In the genomic region with DNA sequence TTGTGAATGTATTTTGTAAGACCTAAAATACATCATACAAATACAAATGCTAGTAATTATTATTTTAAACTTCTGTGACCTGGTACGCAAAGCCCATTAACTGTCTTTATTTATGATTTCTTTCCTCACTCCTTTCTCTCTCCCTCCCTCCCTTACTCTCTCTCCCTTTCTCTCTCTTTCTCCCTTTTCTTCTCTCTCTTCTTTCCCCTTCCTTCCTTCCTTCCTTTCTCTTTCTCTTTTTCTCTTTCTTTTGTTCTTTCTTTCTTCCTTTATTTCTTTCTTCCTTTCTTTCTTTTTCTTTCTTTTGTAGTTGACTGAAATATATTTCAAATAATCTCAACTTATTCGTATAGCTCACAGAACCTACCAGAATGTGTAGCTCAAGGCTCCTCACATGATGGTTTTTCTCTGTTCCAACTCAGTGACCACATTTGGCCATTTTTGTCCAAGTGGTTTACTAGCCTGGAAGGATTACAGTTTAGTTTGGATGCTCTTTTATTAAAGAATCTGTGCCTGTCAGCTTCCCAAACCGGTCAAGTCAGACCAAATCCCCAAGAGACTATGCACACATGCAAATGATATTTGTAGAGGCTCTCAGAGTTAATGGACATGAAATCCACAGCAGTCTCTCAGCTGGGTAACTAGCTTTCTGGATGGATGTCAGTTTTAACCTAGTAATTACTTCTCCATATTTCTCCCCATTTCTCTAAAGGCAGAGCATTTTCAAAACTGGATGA, we compare ENCODE assay signal across 19 cellular contexts.
DNase-seq lines count a peak whose midpoint lies in the region; ATAC-seq, FAIRE-seq and TF ChIP-seq lines count a peak whose summit lies in the region.
"Had no signal": no experiment of that assay in that cellular context is flagged by ENCODE, and none has a peak within 500 bp of the region (broad histone marks: within the 10 kb centered on the region; RNA-seq: fewer than 3 reads in every experiment).

No MANE protein-coding gene starts in this region.

- H3K9me3 ChIP-seq in small intestine (ENCODE audit: control insufficient read depth, low read depth): no peaks in the 10 kb centered on the region
- H3K9me3 ChIP-seq: SJCRH30 had no signal

- no peak for ATAC-seq in HG03175 (IDR thresholded peaks at IDR 0.05; ENCODE audit: unreplicated experiment)

- H3K36me3 ChIP-seq in small intestine (ENCODE audit: control insufficient read depth in 2 of 2, insufficient read depth in 2 of 2, low read length in 2 of 2): no peaks in the 10 kb centered on the region
- H3K36me3 ChIP-seq: SJCRH30 had no signal

- peaks cover 7% of the 10 kb centered on the region for H3K9me3 Mint-ChIP-seq in glutamatergic neuron (ENCODE audit: unreplicated experiment)

- H3K27me3 Mint-ChIP-seq in glutamatergic neuron (ENCODE audit: unreplicated experiment): no peaks in the 10 kb centered on the region
- H3K27me3 Mint-ChIP-seq: activated CD4-positive, alpha-beta memory T cell treated with anti-CD3 and anti-CD28 coated beads for 36 hours had no signal

- no peak for TF ChIP-seq CTCF in AG09309 (IDR thresholded peaks at IDR 0.05; ENCODE audit: control insufficient read depth, insufficient read depth, low read depth, low read length, missing control alignments)
- TF ChIP-seq CTCF in VCaP (conservative IDR thresholded peaks at IDR 0.05): no peak
- no peak for TF ChIP-seq CTCF in glutamatergic neuron (IDR thresholded peaks at IDR 0.05; ENCODE audit: partially characterized antibody, unreplicated experiment)

- H3K4me3 Mint-ChIP-seq in glutamatergic neuron (ENCODE audit: unreplicated experiment): peak overlapping the region; percentile 11
- H3K4me3 Mint-ChIP-seq: activated CD4-positive, alpha-beta memory T cell treated with anti-CD3 and anti-CD28 coated beads for 36 hours; mesothelial cell of epicardium had no signal

- H3K4me1 ChIP-seq in small intestine (ENCODE audit: control insufficient read depth in 2 of 2, insufficient read depth in 1 of 2, low read depth in 1 of 2, low read length in 1 of 2): no peaks in the 10 kb centered on the region
- H3K4me1 ChIP-seq: SJCRH30 had no signal

- no peak for TF ChIP-seq POLR2A in H54 (IDR thresholded peaks at IDR 0.05; ENCODE audit: low read depth, low read length)

- peak overlapping the region; percentile 36 for H3K27ac Mint-ChIP-seq in glutamatergic neuron (ENCODE audit: unreplicated experiment)
- H3K27ac Mint-ChIP-seq: activated CD4-positive, alpha-beta memory T cell treated with anti-CD3 and anti-CD28 coated beads for 36 hours; mesothelial cell of epicardium had no signal

- FAIRE-seq in H54 (lab: Jason Lieb, UNC) (no peak), small intestine (lab: Jason Lieb, UNC) (no peak)
- FAIRE-seq: islet of Langerhans, TTC549 had no signal

- DNase-seq in AG09309 (ENCODE audit: low read depth): peak; percentile 85
- peak; percentile 93 for DNase-seq in LHCN-M2 (ENCODE audit: low read depth)
- DNase-seq in glutamatergic neuron: no peak
- DNase-seq in NCI-H82 (lab: John Stamatoyannopoulos, UW): no peak
- no peak for DNase-seq in H54 (ENCODE audit: insufficient read length, low spot score)
- DNase-seq in small intestine: no peak
- DNase-seq: activated CD4-positive, alpha-beta memory T cell treated with anti-CD3 and anti-CD28 coated beads for 36 hours; amniotic stem cell; DMS 273 treated with DMSO at 0.1 percent for 48 hours; effector CD8-positive, alpha-beta T cell; NCI-H2029; SJCRH30 had no signal

- H3K27ac ChIP-seq in VCaP: peak overlapping the region; percentile 63
- H3K27ac ChIP-seq in small intestine (ENCODE audit: low read depth in 1 of 2, low read length in 1 of 2): no peak overlapping the region
- H3K27ac ChIP-seq: HL-60, KMS-11, SJCRH30 had no signal

- 63 to 71% (median 68%) methylated on average over 3 of the region's 3 CpGs for WGBS in small intestine, 3 donors

- no peaks in the 10 kb centered on the region for H3K27me3 ChIP-seq in small intestine (ENCODE audit: control insufficient read depth in 2 of 2, insufficient read depth in 2 of 2, low read length in 2 of 2)

- H3K4me3 ChIP-seq in AG09309 (ENCODE audit: control insufficient read depth, low read depth, low read length): no peak overlapping the region
- no peak overlapping the region for H3K4me3 ChIP-seq in small intestine (ENCODE audit: low read depth in 1 of 2, low read length in 2 of 2)
- H3K4me3 ChIP-seq: SJCRH30 had no signal

- peaks cover 25% of the 10 kb centered on the region for H3K4me1 Mint-ChIP-seq in glutamatergic neuron (ENCODE audit: low read depth, unreplicated experiment)

- H3K36me3 Mint-ChIP-seq in glutamatergic neuron (ENCODE audit: unreplicated experiment): peaks cover 4% of the 10 kb centered on the region
- H3K36me3 Mint-ChIP-seq: activated CD4-positive, alpha-beta memory T cell treated with anti-CD3 and anti-CD28 coated beads for 36 hours had no signal

Comparison
In these comparisons a context has a peak if more than half of its experiments do, and no peak if none do; other contexts are left out.
1. DNase-seq: peak in AG09309 (single experiment) and LHCN-M2 (single experiment); none in glutamatergic neuron (single experiment), NCI-H82 (single experiment), H54 (single experiment) and small intestine (single experiment).